23 cellular contexts compared by ENCODE assay signal in the genomic region with DNA sequence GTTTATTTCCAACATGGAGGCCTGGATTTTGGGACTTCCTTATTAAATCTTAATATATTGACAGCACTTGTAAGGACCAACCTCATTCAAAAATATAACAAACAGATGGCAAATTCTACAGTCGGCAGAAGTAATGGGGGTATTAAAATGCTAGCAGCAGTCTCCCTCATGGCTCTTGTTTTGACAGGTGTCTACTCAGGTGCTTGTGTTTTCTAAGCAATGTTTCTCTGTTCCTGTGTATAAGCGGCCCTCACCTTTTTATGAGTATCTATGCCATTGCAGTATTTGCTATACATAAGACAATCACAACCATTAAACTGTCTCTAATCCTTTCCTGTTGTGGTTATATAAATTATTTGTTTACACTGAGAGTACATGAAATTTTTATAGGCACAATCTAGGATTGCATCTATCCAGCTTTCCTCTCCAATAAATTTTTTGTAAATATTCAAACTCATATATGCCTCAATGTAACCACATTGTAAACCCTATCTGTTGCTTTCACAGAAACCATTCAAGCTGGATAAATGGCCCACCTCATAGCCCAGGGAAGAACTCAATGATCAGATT.
"Had no signal": no experiment of that assay in that cellular context is flagged by ENCODE, and none has a peak within 500 bp of the region (broad histone marks: within the 10 kb centered on the region; RNA-seq: fewer than 3 reads in every experiment).

No MANE protein-coding gene starts in this region.

- H3K4me2 ChIP-seq: smooth muscle cell had no signal

- DNase-seq: hypothalamus; immature natural killer cell; kidney; left ventricle myocardium inferior; mesendoderm; naive B cell; natural killer cell; nephron progenitor cell; ovary; right lobe of liver; stimulated activated CD4-positive, alpha-beta T cell treated with anti-CD3 and anti-CD28 coated beads, Interleukin-1b, Interleukin-23, amount 100 ng/mL, for 48 hours; stimulated activated CD4-positive, alpha-beta T cell treated with anti-CD3 and anti-CD28 coated beads, Interleukin-2, amount 100 ng/mL, for 48 hours; stimulated activated CD4-positive, alpha-beta T cell treated with anti-CD3 and anti-CD28 coated beads, Interleukin-4, amount 100 ng/mL, for 4 hours; stimulated activated CD8-positive, alpha-beta memory T cell treated with anti-CD3 and anti-CD28 coated beads, Interleukin-4, amount 100 ng/mL, for 48 hours; stimulated activated naive CD4-positive, alpha-beta T cell treated with Interleukin-2 at 50 U/mL for 16 hours; stimulated activated naive CD8-positive, alpha-beta T cell treated with anti-CD3 and anti-CD28 coated beads, Interleukin-15, amount 100 ng/mL, for 72 hours; substantia nigra had no signal

- ATAC-seq: natural killer cell; right lobe of liver; stimulated activated memory B cell treated with anti-CD40 and anti-IgM and Interleukin-4, amounts not matched to agents 10 μg/mL and 1 μg/mL and 100 μg/mL, for 72 hours; stimulated activated naive CD8-positive, alpha-beta T cell treated with anti-CD3 and anti-CD28 coated beads, Interleukin-15, amount 100 ng/mL, for 72 hours had no signal

- H3K4me1 ChIP-seq: left ventricle myocardium inferior, right atrium auricular region, right lobe of liver, tibial nerve, vagina had no signal

- H3K9me3 ChIP-seq: left ventricle myocardium inferior, ovary, right atrium auricular region, right lobe of liver, tibial nerve, vagina had no signal

- H3K27me3 ChIP-seq: ovary, right atrium auricular region, right lobe of liver, tibial nerve, vagina had no signal

- H3K36me3 ChIP-seq: left ventricle myocardium inferior, ovary, right atrium auricular region, right lobe of liver, tibial nerve, vagina had no signal

- H3K27ac ChIP-seq: left ventricle myocardium inferior, ovary, right atrium auricular region, right lobe of liver, tibial nerve, vagina had no signal

- H3K4me3 ChIP-seq: left ventricle myocardium inferior, lung, ovary, right atrium auricular region, right lobe of liver, smooth muscle cell, tibial nerve, vagina had no signal
